ENCODE assay signal across 22 cellular contexts in genomic region chr4:26753187-26753586, GRCh38.
DNase-seq lines count a peak whose midpoint lies in the region; ATAC-seq and TF ChIP-seq lines count a peak whose summit lies in the region.
"Had no signal": no experiment of that assay in that cellular context is flagged by ENCODE, and none has a peak within 500 bp of the region (broad histone marks: within the 10 kb centered on the region; RNA-seq: fewer than 3 reads in every experiment).

No MANE protein-coding gene starts in this region.

- H3K56ac ChIP-seq in H9 (ENCODE audit: insufficient read length, low read depth, low read length): no peak overlapping the region

- H2BK15ac ChIP-seq in H9 (ENCODE audit: low read depth, low read length): no peak overlapping the region

- no peak overlapping the region for H4K8ac ChIP-seq in H9 (replicated peaks; ENCODE audit: insufficient read length, low read depth, low read length)

- DNase-seq in H9 (no peak), hepatocyte (ENCODE audit: low spot score) (no peak), gastrocnemius medialis (no peak), OCI-M2 (lab: John Stamatoyannopoulos, UW; ENCODE audit: unreplicated experiment) (no peak)
- DNase-seq: Caco-2; CD8-positive, alpha-beta T cell; DMS79 treated with DMSO at 0.1 percent for 48 hours; GF-D8; KBM-7; NCI-H1105 treated with DMSO at 0.1 percent for 48 hours; NCI-H146; NCI-H1930; NCI-H526 treated with DMSO at 0.1 percent for 48 hours; SIG-M5 had no signal

- H4K91ac ChIP-seq in H9 (ENCODE audit: insufficient read length, low read depth, low read length): no peak overlapping the region

- intact Hi-C loops in gastrocnemius medialis (cut with DNase I; ENCODE audit: low total_unique reads): loop anchor here (2.0 to 10.0 kb wide), 2 partner anchors 108 to 168 kb away; partner anchors contain the start of genes STIM2 and TBC1D19

- no peak overlapping the region for H3K4ac ChIP-seq in H9 (ENCODE audit: low read depth, low read length)

- H4K5ac ChIP-seq in H9 (ENCODE audit: insufficient read length, low read depth, low read length): no peak overlapping the region

- CTCF ChIA-PET in HEK293 (lab: Yijun Ruan, JAX): no interaction called here

- H3K79me2 ChIP-seq in H9 (ENCODE audit: insufficient read depth, low read length) (no peaks in the 10 kb centered on the region), hepatocyte (no peaks in the 10 kb centered on the region)

- H3K23me2 ChIP-seq in H9 (ENCODE audit: insufficient read length, low read depth, low read length, poor library complexity, severe bottlenecking): no peaks in the 10 kb centered on the region

- H3K79me1 ChIP-seq in H9 (ENCODE audit: insufficient read depth, low read depth, low read length, poor library complexity, severe bottlenecking): no peaks in the 10 kb centered on the region

- no peak overlapping the region for H3K18ac ChIP-seq in H9 (ENCODE audit: insufficient read length, low read depth, low read length)

- no peaks in the 10 kb centered on the region for H3K36me3 Mint-ChIP-seq in H9 (ENCODE audit: insufficient read depth in 1 of 3, low read depth in 3 of 3)

- H2BK12ac ChIP-seq in H9 (ENCODE audit: insufficient read length, low read depth, low read length): no peak overlapping the region

- H2BK5ac ChIP-seq in H9 (ENCODE audit: insufficient read length, low read length): no peak overlapping the region

- H2BK20ac ChIP-seq in H9 (ENCODE audit: low read depth, low read length, poor library complexity, severe bottlenecking): no peak overlapping the region

- H2BK120ac ChIP-seq in H9 (ENCODE audit: low read depth, low read length, poor library complexity, severe bottlenecking): no peak overlapping the region

- no peak overlapping the region for H3K27ac ChIP-seq in H9 (ENCODE audit: insufficient read length, low read depth, low read length)
- no peak overlapping the region for H3K27ac ChIP-seq in HEK293 (ENCODE audit: extremely low read depth, low read depth, low read length)
- peak overlapping the region; percentile 20 for H3K27ac ChIP-seq in hepatocyte
- H3K27ac ChIP-seq in gastrocnemius medialis: peak overlapping the region; percentile 50 to 67 (median 61)
- H3K27ac ChIP-seq: C4-2B, RWPE1, SK-N-MC had no signal

- H3T11ph ChIP-seq in H9 (ENCODE audit: low read length): no peak overlapping the region

- no peaks in the 10 kb centered on the region for H3K27me3 ChIP-seq in H9 (ENCODE audit: insufficient read depth, low read length)
- H3K27me3 ChIP-seq in hepatocyte: no peaks in the 10 kb centered on the region
- H3K27me3 ChIP-seq in gastrocnemius medialis: no peaks in the 10 kb centered on the region

- H3K23ac ChIP-seq in H9 (ENCODE audit: insufficient read length, low read depth, low read length): no peak overlapping the region

- no peak overlapping the region for H3K14ac ChIP-seq in H9 (ENCODE audit: insufficient read depth, low read length)

- TF ChIP-seq POLR2A in gastrocnemius medialis (IDR thresholded peaks at IDR 0.05): no peak

- no peak overlapping the region for H2AK5ac ChIP-seq in H9 (ENCODE audit: insufficient read length, low read length)

- H3K4me1 ChIP-seq in H9 (ENCODE audit: insufficient read depth, low read length) (no peaks in the 10 kb centered on the region), HEK293 (ENCODE audit: control insufficient read depth, insufficient read depth, low read length) (peaks cover 4% of the 10 kb centered on the region; the same call in 1 of the 2 replicates), hepatocyte (ENCODE audit: insufficient read depth) (no peaks in the 10 kb centered on the region), gastrocnemius medialis (peaks cover 25 to 49% of the 10 kb centered on the region in 2 donors)
- H3K4me1 ChIP-seq: Caco-2 had no signal

- H3K9me2 ChIP-seq in hepatocyte (replicated peaks; ENCODE audit: insufficient read depth): no peaks in the 10 kb centered on the region

- POLR2A ChIA-PET in HEK293 (lab: Yijun Ruan, JAX): no interaction called here

- H3K9me3 ChIP-seq in H9 (ENCODE audit: control insufficient read depth, low read depth, low read length) (no peaks in the 10 kb centered on the region), HEK293 (ENCODE audit: control insufficient read depth, insufficient read depth, low read depth, low read length) (no peaks in the 10 kb centered on the region), hepatocyte (ENCODE audit: low read depth) (no peaks in the 10 kb centered on the region), gastrocnemius medialis (no peaks in the 10 kb centered on the region)
- H3K9me3 ChIP-seq: Caco-2 had no signal

- H3K4me3 ChIP-seq in HEK293 (ENCODE audit: low read depth, low read length) (no peak overlapping the region), hepatocyte (no peak overlapping the region), gastrocnemius medialis (no peak overlapping the region)
- H3K4me3 ChIP-seq: SK-N-MC had no signal

- no CpG with 5 or more reads among the region's 2 CpGs for WGBS in H9 (ENCODE audit: extremely low coverage, insufficient read length, low lambda C conversion rate)
- 97% methylated on average over 2 of the region's 2 CpGs for WGBS in hepatocyte (ENCODE audit: low lambda C conversion rate, missing lambda C conversion rate)

- no peaks in the 10 kb centered on the region for H4K20me1 ChIP-seq in H9 (ENCODE audit: control insufficient read depth, insufficient read depth, insufficient read length)
- no peaks in the 10 kb centered on the region for H4K20me1 ChIP-seq in hepatocyte (ENCODE audit: insufficient read depth, poor library complexity, severe bottlenecking)

- ATAC-seq in gastrocnemius medialis (no peak), GM18519 (IDR thresholded peaks at IDR 0.05; ENCODE audit: low FRiP score, unreplicated experiment) (no peak), GM21528 (IDR thresholded peaks at IDR 0.05; ENCODE audit: low FRiP score, unreplicated experiment) (no peak)
- ATAC-seq: CD8-positive, alpha-beta T cell; Panc1 had no signal

- H2AFZ ChIP-seq in H9 (ENCODE audit: low read length): no peak overlapping the region
- H2AFZ ChIP-seq in hepatocyte: no peak overlapping the region

- H3K4me3 Mint-ChIP-seq in H9: no peak overlapping the region
- H3K4me3 Mint-ChIP-seq: B cell; CD8-positive, alpha-beta T cell had no signal

- no peaks in the 10 kb centered on the region for H3K27me3 Mint-ChIP-seq in H9 (ENCODE audit: low read depth)
- H3K27me3 Mint-ChIP-seq: B cell had no signal

- H3K36me3 ChIP-seq in HEK293 (ENCODE audit: control insufficient read depth in 2 of 2, insufficient read depth in 1 of 2, low read length in 2 of 2): peaks cover 0 to 5% of the 10 kb centered on the region in 2 experiments; a peak in 1 of 3 replicates
- no peaks in the 10 kb centered on the region for H3K36me3 ChIP-seq in hepatocyte (replicated peaks; ENCODE audit: insufficient read depth, low read depth)
- no peaks in the 10 kb centered on the region for H3K36me3 ChIP-seq in gastrocnemius medialis

- H3K9me3 Mint-ChIP-seq in H9: no peaks in the 10 kb centered on the region
- H3K9me3 Mint-ChIP-seq: CD8-positive, alpha-beta T cell had no signal

- in situ Hi-C loops in gastrocnemius medialis (cut with MboI; ENCODE audit: low sequenced_read_pairs in 4 of 4): no loop called here

- H3K4me1 Mint-ChIP-seq in H9: no peaks in the 10 kb centered on the region

- TF ChIP-seq CTCF in H9 (conservative IDR thresholded peaks at IDR 0.05): no peak
- TF ChIP-seq CTCF in HEK293 (tag by site-specific recombination; IDR thresholded peaks at IDR 0.05): no peak
- no peak for TF ChIP-seq CTCF in hepatocyte (IDR thresholded peaks at IDR 0.05; ENCODE audit: poor library complexity)
- TF ChIP-seq CTCF in gastrocnemius medialis (IDR thresholded peaks at IDR 0.05 in 4 of 5, conservative IDR thresholded peaks at IDR 0.05 in 1 of 5): no peak

- H3K27ac Mint-ChIP-seq in H9: peak overlapping the region in 2 of 3 experiments; percentile 1 to 40; a peak in 2 of 7 replicates
- H3K27ac Mint-ChIP-seq: B cell; CD8-positive, alpha-beta T cell had no signal

- H3K9ac ChIP-seq in H9 (ENCODE audit: extremely low read depth, insufficient read length, low read length): no peak overlapping the region

- H3K4me2 ChIP-seq in H9 (ENCODE audit: insufficient read depth, insufficient read length, low read length) (no peak overlapping the region), hepatocyte (no peak overlapping the region)

TF ChIP-seq in HEK293, 187 proteins besides CTCF, POLR2A, EP300 and RAD21:
- TF ChIP-seq ZNF549 (tag by site-specific recombination; IDR thresholded peaks at IDR 0.05): no peak
- peak; percentile 47 for TF ChIP-seq ZNF335 (tag by site-specific recombination; conservative IDR thresholded peaks at IDR 0.05)

Comparison
In these comparisons a context has a peak if more than half of its experiments do, and no peak if none do; other contexts are left out.
1. H3K27ac ChIP-seq: peak in hepatocyte (single experiment) and gastrocnemius medialis (4 of 4); none in H9 (single experiment) and HEK293 (single experiment).